ENCODE assay signal across 19 cellular contexts in the genomic region with DNA sequence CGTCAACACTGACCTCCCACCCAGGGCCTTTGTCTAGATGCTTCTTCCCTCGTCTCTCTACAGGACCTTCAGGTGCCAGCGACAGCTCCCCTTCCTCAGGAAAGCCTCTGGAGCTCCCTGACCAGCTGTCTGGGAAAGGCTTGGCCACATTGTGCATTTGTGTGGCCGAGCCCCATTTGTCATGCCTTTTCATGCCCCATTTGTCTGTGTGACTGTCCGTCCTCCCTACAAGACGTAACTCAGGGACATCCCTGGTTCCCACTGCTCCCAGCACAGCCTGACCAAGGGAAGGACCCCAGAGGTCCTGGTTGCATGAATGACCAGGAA.
"Had no signal": no experiment of that assay in that cellular context is flagged by ENCODE, and none has a peak within 500 bp of the region (broad histone marks: within the 10 kb centered on the region; RNA-seq: fewer than 3 reads in every experiment).

No MANE protein-coding gene starts in this region.

- H3K4me3 Mint-ChIP-seq: naive thymus-derived CD8-positive, alpha-beta T cell; T-cell had no signal

- H3K9me3 Mint-ChIP-seq: activated naive CD4-positive, alpha-beta T cell treated with anti-CD3 and anti-CD28 coated beads, Interleukin-2, amount 50 U/mL, for 72 hours; naive thymus-derived CD8-positive, alpha-beta T cell; T-cell had no signal

- H3K4me1 ChIP-seq: parathyroid adenoma had no signal

- H3K36me3 Mint-ChIP-seq: activated naive CD4-positive, alpha-beta T cell treated with anti-CD3 and anti-CD28 coated beads, Interleukin-2, amount 50 U/mL, for 72 hours had no signal

- H3K27ac ChIP-seq: adrenal gland, neutrophil, parathyroid adenoma had no signal

- H3K27me3 ChIP-seq: adrenal gland, neutrophil, tibial artery had no signal

- H3K27me3 Mint-ChIP-seq: naive thymus-derived CD8-positive, alpha-beta T cell; T-cell had no signal

- H3K4me2 ChIP-seq: SK-N-SH had no signal

- H2AFZ ChIP-seq: parathyroid adenoma had no signal

- H3K4me1 Mint-ChIP-seq: naive thymus-derived CD8-positive, alpha-beta T cell; T-cell had no signal

- H3K9me3 ChIP-seq: adrenal gland, neutrophil, SK-N-SH, tibial artery had no signal

- H3K4me3 ChIP-seq: adrenal gland, tibial artery had no signal

- H3K27ac Mint-ChIP-seq: T-cell had no signal

- H3K9ac ChIP-seq: parathyroid adenoma, SK-N-SH had no signal

- DNase-seq: activated CD4-positive, CD25-positive, alpha-beta regulatory T cell; activated CD8-positive, alpha-beta memory T cell treated with anti-CD3 and anti-CD28 coated beads for 24 hours; activated CD8-positive, alpha-beta memory T cell treated with anti-CD3 and anti-CD28 coated beads, Interleukin-2, amount 50 U/mL, for 48 hours; activated gamma-delta T cell treated with Interleukin-2 at 50 U/mL for 16 hours; cortex of kidney; effector CD4-positive, alpha-beta T cell; mesenchymal stem cell; naive thymus-derived CD8-positive, alpha-beta T cell; SK-N-SH; stimulated activated CD8-positive, alpha-beta memory T cell treated with anti-CD3 and anti-CD28 coated beads, Interleukin-4, amount 100 ng/mL, for 48 hours; stimulated activated naive CD4-positive, alpha-beta T cell; T-cell; T-helper 9 cell had no signal

- ATAC-seq: activated naive CD4-positive, alpha-beta T cell treated with anti-CD3 and anti-CD28 coated beads, Interleukin-2, amount 50 U/mL, for 72 hours; esophagus mucosa; naive thymus-derived CD8-positive, alpha-beta T cell; T-cell had no signal
